1 cellular context compared by ENCODE assay signal in genomic region chr6:45421700-45422540, GRCh38.
TF ChIP-seq lines count a peak whose summit lies in the region.

No MANE protein-coding gene starts in this region.

TF ChIP-seq in HCT116, 20 proteins besides CTCF, POLR2A, EP300 and RAD21 (continued from another document):
- TF ChIP-seq ZBTB33 (IDR thresholded peaks at IDR 0.05; ENCODE audit: extremely low read depth, insufficient replicate concordance, low read length): no peak
- TF ChIP-seq ZFX (IDR thresholded peaks at IDR 0.05): no peak
- no peak for TF ChIP-seq FOSL1 (IDR thresholded peaks at IDR 0.05; ENCODE audit: low read depth)
- TF ChIP-seq CBX3 (IDR thresholded peaks at IDR 0.05; ENCODE audit: low read depth): no peak
- TF ChIP-seq ELF1 (IDR thresholded peaks at IDR 0.05; ENCODE audit: borderline replicate concordance, low read depth): no peak
- TF ChIP-seq EZH2 (IDR thresholded peaks at IDR 0.05): no peak
